In the genomic region with DNA sequence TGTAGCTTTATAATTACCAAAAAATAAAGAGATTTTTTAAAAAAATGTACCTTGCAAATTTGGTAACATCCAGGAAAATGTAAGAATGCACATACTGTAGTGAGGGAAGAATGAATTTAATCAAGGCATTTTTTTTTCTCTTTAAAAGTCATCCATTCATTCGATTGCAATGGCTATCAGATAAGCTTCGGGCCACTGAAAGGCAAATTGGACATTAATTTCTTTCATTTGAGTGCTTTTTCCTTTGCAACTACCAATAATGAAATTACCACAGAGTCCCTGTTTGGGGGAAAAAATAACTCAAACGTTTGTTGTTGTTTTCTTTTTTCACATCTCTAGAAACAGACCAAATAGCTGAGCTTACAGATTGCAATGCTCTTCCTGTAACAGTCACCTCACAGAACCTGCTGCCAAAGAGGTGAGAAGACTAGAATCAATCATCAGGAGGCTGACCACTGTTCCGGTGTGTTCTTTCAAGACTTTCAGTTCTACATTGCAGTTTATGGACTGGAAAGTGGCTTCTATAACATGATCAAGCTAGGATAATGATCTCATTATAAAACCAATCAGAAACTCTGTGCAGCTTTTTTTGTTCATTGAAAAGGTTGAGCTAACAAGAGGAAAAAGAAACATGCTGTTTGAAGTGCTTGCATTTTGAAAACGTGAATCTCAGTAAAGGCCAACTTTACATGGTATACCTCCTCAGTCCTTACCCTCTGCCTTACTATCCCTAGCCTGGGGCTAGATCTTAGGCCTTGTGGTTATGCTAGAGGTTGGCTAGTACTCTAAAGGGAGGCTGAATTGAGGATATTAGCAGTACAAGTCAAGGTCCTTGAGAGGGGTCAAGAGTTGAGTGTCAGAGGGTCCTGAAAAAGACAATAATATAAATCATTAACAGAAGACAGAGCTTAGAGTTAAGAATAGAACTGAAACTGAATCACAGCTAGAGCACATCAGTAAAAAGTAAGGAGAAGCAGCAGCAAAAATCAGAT, we compare ENCODE assay signal across 1 cellular context.
TF ChIP-seq lines count a peak whose summit lies in the region.

No MANE protein-coding gene starts in this region.

TF ChIP-seq in GM12878, 131 proteins besides CTCF, POLR2A, EP300 and RAD21 (continued from another document and continues in another):
- no peak for TF ChIP-seq IRF3 (IDR thresholded peaks at IDR 0.05)
- no peak for TF ChIP-seq ETV6 (conservative IDR thresholded peaks at IDR 0.05 in 1 of 2, IDR thresholded peaks at IDR 0.05 in 1 of 2; ENCODE audit: borderline replicate concordance in 1 of 2, low read depth in 1 of 2)
- TF ChIP-seq ZBTB11 (CRISPR knock-in tag; IDR thresholded peaks at IDR 0.05): no peak
- TF ChIP-seq STAT1 (conservative IDR thresholded peaks at IDR 0.05): no peak
- TF ChIP-seq PAX8 (IDR thresholded peaks at IDR 0.05): no peak
- peak; percentile 71 for TF ChIP-seq PBX3 (IDR thresholded peaks at IDR 0.05; ENCODE audit: insufficient replicate concordance, low read depth, low read length)
- no peak for TF ChIP-seq HDAC2 (IDR thresholded peaks at IDR 0.05)
- no peak for TF ChIP-seq ZNF24 (IDR thresholded peaks at IDR 0.05)
- TF ChIP-seq, protein P1, sequence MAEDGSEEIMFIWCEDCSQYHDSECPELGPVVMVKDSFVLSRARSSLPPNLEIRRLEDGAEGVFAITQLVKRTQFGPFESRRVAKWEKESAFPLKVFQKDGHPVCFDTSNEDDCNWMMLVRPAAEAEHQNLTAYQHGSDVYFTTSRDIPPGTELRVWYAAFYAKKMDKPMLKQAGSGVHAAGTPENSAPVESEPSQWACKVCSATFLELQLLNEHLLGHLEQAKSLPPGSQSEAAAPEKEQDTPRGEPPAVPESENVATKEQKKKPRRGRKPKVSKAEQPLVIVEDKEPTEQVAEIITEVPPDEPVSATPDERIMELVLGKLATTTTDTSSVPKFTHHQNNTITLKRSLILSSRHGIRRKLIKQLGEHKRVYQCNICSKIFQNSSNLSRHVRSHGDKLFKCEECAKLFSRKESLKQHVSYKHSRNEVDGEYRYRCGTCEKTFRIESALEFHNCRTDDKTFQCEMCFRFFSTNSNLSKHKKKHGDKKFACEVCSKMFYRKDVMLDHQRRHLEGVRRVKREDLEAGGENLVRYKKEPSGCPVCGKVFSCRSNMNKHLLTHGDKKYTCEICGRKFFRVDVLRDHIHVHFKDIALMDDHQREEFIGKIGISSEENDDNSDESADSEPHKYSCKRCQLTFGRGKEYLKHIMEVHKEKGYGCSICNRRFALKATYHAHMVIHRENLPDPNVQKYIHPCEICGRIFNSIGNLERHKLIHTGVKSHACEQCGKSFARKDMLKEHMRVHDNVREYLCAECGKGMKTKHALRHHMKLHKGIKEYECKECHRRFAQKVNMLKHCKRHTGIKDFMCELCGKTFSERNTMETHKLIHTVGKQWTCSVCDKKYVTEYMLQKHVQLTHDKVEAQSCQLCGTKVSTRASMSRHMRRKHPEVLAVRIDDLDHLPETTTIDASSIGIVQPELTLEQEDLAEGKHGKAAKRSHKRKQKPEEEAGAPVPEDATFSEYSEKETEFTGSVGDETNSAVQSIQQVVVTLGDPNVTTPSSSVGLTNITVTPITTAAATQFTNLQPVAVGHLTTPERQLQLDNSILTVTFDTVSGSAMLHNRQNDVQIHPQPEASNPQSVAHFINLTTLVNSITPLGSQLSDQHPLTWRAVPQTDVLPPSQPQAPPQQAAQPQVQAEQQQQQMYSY (CRISPR knock-in tag; IDR thresholded peaks at IDR 0.05): no peak
- peak; percentile 68; the same call in 1 of the 2 replicates for TF ChIP-seq SMARCA5 (IDR thresholded peaks at IDR 0.05)
- no peak for TF ChIP-seq SP1 (IDR thresholded peaks at IDR 0.05; ENCODE audit: low read depth, low read length)
- TF ChIP-seq, protein P2, sequence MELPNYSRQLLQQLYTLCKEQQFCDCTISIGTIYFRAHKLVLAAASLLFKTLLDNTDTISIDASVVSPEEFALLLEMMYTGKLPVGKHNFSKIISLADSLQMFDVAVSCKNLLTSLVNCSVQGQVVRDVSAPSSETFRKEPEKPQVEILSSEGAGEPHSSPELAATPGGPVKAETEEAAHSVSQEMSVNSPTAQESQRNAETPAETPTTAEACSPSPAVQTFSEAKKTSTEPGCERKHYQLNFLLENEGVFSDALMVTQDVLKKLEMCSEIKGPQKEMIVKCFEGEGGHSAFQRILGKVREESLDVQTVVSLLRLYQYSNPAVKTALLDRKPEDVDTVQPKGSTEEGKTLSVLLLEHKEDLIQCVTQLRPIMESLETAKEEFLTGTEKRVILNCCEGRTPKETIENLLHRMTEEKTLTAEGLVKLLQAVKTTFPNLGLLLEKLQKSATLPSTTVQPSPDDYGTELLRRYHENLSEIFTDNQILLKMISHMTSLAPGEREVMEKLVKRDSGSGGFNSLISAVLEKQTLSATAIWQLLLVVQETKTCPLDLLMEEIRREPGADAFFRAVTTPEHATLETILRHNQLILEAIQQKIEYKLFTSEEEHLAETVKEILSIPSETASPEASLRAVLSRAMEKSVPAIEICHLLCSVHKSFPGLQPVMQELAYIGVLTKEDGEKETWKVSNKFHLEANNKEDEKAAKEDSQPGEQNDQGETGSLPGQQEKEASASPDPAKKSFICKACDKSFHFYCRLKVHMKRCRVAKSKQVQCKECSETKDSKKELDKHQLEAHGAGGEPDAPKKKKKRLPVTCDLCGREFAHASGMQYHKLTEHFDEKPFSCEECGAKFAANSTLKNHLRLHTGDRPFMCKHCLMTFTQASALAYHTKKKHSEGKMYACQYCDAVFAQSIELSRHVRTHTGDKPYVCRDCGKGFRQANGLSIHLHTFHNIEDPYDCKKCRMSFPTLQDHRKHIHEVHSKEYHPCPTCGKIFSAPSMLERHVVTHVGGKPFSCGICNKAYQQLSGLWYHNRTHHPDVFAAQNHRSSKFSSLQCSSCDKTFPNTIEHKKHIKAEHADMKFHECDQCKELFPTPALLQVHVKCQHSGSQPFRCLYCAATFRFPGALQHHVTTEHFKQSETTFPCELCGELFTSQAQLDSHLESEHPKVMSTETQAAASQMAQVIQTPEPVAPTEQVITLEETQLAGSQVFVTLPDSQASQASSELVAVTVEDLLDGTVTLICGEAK (IDR thresholded peaks at IDR 0.05; ENCODE audit: borderline replicate concordance): no peak
- no peak for TF ChIP-seq GABPA (IDR thresholded peaks at IDR 0.05; ENCODE audit: low read depth)
- TF ChIP-seq, protein P3, sequence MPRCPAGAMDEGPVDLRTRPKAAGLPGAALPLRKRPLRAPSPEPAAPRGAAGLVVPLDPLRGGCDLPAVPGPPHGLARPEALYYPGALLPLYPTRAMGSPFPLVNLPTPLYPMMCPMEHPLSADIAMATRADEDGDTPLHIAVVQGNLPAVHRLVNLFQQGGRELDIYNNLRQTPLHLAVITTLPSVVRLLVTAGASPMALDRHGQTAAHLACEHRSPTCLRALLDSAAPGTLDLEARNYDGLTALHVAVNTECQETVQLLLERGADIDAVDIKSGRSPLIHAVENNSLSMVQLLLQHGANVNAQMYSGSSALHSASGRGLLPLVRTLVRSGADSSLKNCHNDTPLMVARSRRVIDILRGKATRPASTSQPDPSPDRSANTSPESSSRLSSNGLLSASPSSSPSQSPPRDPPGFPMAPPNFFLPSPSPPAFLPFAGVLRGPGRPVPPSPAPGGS (IDR thresholded peaks at IDR 0.05; ENCODE audit: borderline replicate concordance, insufficient read depth, low read depth, low read length, poor library complexity, severe bottlenecking): no peak
- no peak for TF ChIP-seq TCF12 (IDR thresholded peaks at IDR 0.05; ENCODE audit: low read depth, low read length)
- TF ChIP-seq, protein P4, sequence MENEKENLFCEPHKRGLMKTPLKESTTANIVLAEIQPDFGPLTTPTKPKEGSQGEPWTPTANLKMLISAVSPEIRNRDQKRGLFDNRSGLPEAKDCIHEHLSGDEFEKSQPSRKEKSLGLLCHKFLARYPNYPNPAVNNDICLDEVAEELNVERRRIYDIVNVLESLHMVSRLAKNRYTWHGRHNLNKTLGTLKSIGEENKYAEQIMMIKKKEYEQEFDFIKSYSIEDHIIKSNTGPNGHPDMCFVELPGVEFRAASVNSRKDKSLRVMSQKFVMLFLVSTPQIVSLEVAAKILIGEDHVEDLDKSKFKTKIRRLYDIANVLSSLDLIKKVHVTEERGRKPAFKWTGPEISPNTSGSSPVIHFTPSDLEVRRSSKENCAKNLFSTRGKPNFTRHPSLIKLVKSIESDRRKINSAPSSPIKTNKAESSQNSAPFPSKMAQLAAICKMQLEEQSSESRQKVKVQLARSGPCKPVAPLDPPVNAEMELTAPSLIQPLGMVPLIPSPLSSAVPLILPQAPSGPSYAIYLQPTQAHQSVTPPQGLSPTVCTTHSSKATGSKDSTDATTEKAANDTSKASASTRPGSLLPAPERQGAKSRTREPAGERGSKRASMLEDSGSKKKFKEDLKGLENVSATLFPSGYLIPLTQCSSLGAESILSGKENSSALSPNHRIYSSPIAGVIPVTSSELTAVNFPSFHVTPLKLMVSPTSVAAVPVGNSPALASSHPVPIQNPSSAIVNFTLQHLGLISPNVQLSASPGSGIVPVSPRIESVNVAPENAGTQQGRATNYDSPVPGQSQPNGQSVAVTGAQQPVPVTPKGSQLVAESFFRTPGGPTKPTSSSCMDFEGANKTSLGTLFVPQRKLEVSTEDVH (IDR thresholded peaks at IDR 0.05; ENCODE audit: low read depth, partially characterized antibody): no peak
- TF ChIP-seq, protein P5, sequence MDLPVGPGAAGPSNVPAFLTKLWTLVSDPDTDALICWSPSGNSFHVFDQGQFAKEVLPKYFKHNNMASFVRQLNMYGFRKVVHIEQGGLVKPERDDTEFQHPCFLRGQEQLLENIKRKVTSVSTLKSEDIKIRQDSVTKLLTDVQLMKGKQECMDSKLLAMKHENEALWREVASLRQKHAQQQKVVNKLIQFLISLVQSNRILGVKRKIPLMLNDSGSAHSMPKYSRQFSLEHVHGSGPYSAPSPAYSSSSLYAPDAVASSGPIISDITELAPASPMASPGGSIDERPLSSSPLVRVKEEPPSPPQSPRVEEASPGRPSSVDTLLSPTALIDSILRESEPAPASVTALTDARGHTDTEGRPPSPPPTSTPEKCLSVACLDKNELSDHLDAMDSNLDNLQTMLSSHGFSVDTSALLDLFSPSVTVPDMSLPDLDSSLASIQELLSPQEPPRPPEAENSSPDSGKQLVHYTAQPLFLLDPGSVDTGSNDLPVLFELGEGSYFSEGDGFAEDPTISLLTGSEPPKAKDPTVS (IDR thresholded peaks at IDR 0.05; ENCODE audit: low read depth, low read length): no peak
- TF ChIP-seq FOXM1 (IDR thresholded peaks at IDR 0.05; ENCODE audit: low read depth, low read length): no peak
- peak; percentile 76 for TF ChIP-seq IKZF1 (conservative IDR thresholded peaks at IDR 0.05)
- TF ChIP-seq E2F4 (IDR thresholded peaks at IDR 0.05; ENCODE audit: low read depth, low read length): no peak
- TF ChIP-seq NR2C1 (IDR thresholded peaks at IDR 0.05): no peak
- TF ChIP-seq, protein P6, sequence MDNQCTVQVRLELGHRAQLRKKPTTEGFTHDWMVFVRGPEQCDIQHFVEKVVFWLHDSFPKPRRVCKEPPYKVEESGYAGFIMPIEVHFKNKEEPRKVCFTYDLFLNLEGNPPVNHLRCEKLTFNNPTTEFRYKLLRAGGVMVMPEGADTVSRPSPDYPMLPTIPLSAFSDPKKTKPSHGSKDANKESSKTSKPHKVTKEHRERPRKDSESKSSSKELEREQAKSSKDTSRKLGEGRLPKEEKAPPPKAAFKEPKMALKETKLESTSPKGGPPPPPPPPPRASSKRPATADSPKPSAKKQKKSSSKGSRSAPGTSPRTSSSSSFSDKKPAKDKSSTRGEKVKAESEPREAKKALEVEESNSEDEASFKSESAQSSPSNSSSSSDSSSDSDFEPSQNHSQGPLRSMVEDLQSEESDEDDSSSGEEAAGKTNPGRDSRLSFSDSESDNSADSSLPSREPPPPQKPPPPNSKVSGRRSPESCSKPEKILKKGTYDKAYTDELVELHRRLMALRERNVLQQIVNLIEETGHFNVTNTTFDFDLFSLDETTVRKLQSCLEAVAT (IDR thresholded peaks at IDR 0.05): peak; percentile 90
- no peak for TF ChIP-seq CREM (IDR thresholded peaks at IDR 0.05; ENCODE audit: low read depth)
- TF ChIP-seq SREBF2 (IDR thresholded peaks at IDR 0.05; ENCODE audit: low read length): no peak
